Comparison of ENCODE assay signal across 9 cellular contexts in the genomic region with DNA sequence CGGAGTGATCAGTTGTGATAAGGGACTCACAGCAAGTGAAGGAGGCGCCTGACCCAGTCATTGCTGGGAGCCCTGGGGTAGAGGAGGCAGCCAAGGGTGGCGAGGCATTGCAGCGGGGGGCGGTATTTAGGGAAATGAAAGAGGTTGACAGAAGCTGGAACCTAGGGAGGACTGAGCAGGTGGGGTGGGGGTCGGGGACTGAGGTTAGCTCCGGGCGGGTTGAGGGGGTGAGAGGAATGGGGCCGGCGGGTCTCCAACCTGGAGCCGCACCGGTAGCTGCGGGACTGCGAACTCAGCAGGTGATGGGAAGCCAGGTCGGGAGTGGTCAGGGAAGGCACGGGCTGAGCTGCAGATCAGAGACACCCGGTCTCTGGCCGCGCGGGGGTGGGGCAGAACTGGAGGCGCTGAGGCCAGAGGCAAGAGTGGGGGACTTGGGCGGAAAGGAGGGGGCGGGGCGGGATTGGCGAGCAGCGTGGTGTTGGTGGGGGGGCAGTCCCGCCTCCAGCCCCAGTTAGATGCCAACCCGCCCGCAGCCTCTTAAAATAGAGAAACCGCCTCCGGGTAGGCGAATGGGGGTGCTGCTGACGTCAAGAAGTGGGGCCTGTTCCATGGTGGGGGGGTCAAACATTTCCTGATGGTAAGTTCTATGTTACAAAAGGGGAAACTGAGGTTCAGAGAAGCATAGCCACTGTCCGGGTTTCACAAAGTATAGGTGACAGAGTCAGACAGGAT. TPM values are rescaled to one million over a fixed set of nuclear protein-coding genes. Genes with fewer than 3 reads are reported as not detected.
DNase-seq lines count a peak whose midpoint lies in the region; ATAC-seq and TF ChIP-seq lines count a peak whose summit lies in the region.
"Had no signal": no experiment of that assay in that cellular context is flagged by ENCODE, and none has a peak within 500 bp of the region (broad histone marks: within the 10 kb centered on the region; RNA-seq: fewer than 3 reads in every experiment).

No MANE protein-coding gene starts in this region.

- peaks cover 2% of the 10 kb centered on the region for H3K27me3 Mint-ChIP-seq in T-helper 2 cell treated with Interferon-gamma antibody and Interleukin-4, amounts not matched to agents 5 μg/mL and 100 μg/mL, for 36 hours (ENCODE audit: low read depth)

- H3K9me3 ChIP-seq in esophagus muscularis mucosa = no peaks in the 10 kb centered on the region

- no peaks in the 10 kb centered on the region for H3K36me3 ChIP-seq in esophagus muscularis mucosa

- H3K36me3 Mint-ChIP-seq in T-helper 2 cell treated with Interferon-gamma antibody and Interleukin-4, amounts not matched to agents 5 μg/mL and 100 μg/mL, for 36 hours (ENCODE audit: low read depth) = no peaks in the 10 kb centered on the region

- no peak for TF ChIP-seq EP300 in esophagus muscularis mucosa (IDR thresholded peaks at IDR 0.05)

- peaks cover 0 to 67% (median 21%) of the 10 kb centered on the region in 4 donors for H3K27me3 ChIP-seq in esophagus muscularis mucosa

- H3K4me3 ChIP-seq in esophagus muscularis mucosa = peak overlapping the region; percentile 15 to 58 (median 25)
- H3K4me3 ChIP-seq: lung had no signal

- H3K4me3 Mint-ChIP-seq in T-helper 2 cell treated with Interferon-gamma antibody and Interleukin-4, amounts not matched to agents 5 μg/mL and 100 μg/mL, for 36 hours = peak overlapping the region; percentile 86

- TF ChIP-seq POLR2A in esophagus muscularis mucosa (IDR thresholded peaks at IDR 0.05; ENCODE audit: low read depth) = no peak

- no peak overlapping the region for H3K27ac Mint-ChIP-seq in T-helper 2 cell treated with Interferon-gamma antibody and Interleukin-4, amounts not matched to agents 5 μg/mL and 100 μg/mL, for 36 hours

- DNase-seq in NCI-H82 (lab: John Stamatoyannopoulos, UW) (peak; percentile 50), NCI-H82 treated with DMSO at 0.1 percent for 48 hours (lab: John Stamatoyannopoulos, UW; ENCODE audit: unreplicated experiment) (no peak), esophagus muscularis mucosa (ENCODE audit: extremely low spot score) (no peak), substantia nigra (lab: John Stamatoyannopoulos, UW) (peak in 14 of 49 donors; percentile 14 to 66 (median 44)), islet precursor cell (no peak), cardiac septum (ENCODE audit: low spot score) (no peak)
- DNase-seq in T-helper 2 cell treated with Interferon-gamma antibody and Interleukin-4, amounts not matched to agents 5 μg/mL and 100 μg/mL, for 36 hours (ENCODE audit: low spot score) = no peak

- intact Hi-C loops in esophagus muscularis mucosa (cut with DNase I) = no loop called here
- intact Hi-C loops in cardiac septum (cut with DNase I) = no loop called here

- H3K27ac ChIP-seq in esophagus muscularis mucosa (replicated peaks in 1 of 4) (no peak overlapping the region), substantia nigra (ENCODE audit: low read depth, low read length, poor library complexity, severe bottlenecking) (peak overlapping the region; percentile 90)

- H3K4me1 ChIP-seq in esophagus muscularis mucosa = peaks cover 16 to 33% (median 28%) of the 10 kb centered on the region in 4 donors

- peaks cover 28% of the 10 kb centered on the region for H3K4me1 Mint-ChIP-seq in T-helper 2 cell treated with Interferon-gamma antibody and Interleukin-4, amounts not matched to agents 5 μg/mL and 100 μg/mL, for 36 hours (ENCODE audit: low read depth)

- no peak for TF ChIP-seq CTCF in esophagus muscularis mucosa (IDR thresholded peaks at IDR 0.05)

- 12% methylated on average over 28 of the region's 34 CpGs for WGBS in esophagus muscularis mucosa

- H3K9me3 Mint-ChIP-seq in T-helper 2 cell treated with Interferon-gamma antibody and Interleukin-4, amounts not matched to agents 5 μg/mL and 100 μg/mL, for 36 hours = no peaks in the 10 kb centered on the region

- ATAC-seq in HG02943 (IDR thresholded peaks at IDR 0.05; ENCODE audit: low read depth, unreplicated experiment) = peak; percentile 57

RNA-seq across cellular contexts. Expression of a gene that starts 1.5 kb away (rescaled TPM):
- total RNA-seq in esophagus muscularis mucosa (1 to 10 TPM; 5.0 to 8.5 (median 6.4) TPM), cardiac septum (5.2 TPM)

RNA-seq across cellular contexts. Expression of a gene that starts 12.3 kb away (rescaled TPM):
- 1 to 10 TPM in 1 of 4 donors, under 1 TPM in 3; 0.42 to 2.0 (median 0.83) TPM for total RNA-seq in esophagus muscularis mucosa
- total RNA-seq in cardiac septum = 0.35 TPM

RNA-seq across cellular contexts. Expression of a gene that starts 53.9 kb away (rescaled TPM):
- total RNA-seq in esophagus muscularis mucosa (10 to 100 TPM in 3 of 4 donors, 1 to 10 TPM in 1; 4.2 to 32.2 (median 19.4) TPM), cardiac septum (28.3 TPM)
